Comparison of ENCODE assay signal across 1 cellular context in the genomic region with DNA sequence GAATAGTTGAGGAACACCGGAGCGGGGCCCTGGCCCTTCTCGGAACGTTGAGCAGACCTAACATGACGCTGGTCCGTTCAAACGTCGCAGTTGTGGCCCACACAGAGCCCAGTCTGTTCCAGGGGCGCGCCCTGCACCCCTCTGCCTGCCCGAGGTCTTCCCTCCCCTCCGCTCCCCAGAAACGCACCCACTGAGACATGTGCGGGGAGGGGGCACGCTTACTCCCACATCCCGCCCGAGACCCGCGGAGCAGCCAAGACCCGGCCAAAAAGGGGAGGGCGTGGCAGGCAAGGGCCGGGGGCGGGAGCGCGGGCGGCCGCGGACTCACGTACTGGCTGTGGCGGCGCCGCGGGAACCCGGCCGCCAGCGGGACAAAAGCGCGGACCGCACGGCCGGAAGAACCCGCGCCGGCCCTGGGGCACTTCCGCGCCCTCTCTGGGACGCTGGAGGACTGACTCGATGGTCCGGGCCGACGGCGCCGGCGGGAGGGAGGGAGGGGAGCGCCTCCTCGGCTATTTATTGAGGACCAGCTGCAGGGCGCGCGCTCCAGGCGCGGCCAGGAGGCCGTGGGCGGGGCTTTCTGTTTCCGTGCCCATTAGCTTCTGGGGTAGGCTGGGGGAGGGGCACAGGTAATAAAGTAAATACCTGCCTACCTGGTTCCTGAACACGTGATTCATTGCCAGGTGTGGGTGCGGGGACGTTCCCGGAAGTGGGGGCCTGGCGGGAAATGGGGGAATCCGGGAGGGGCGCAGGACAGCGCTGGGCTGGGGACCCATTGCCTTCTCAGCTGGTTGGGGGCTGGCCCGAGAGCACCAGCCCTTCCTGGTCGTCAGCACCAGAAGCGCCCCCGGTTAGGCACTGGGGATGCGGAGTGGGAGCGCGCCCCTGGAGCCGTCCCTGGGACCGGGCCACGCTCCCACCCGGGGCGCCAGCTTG.
TF ChIP-seq lines count a peak whose summit lies in the region.

A gene (minus strand): TSS at position 390 of the 936 bp plus-strand sequence. CDS start 57 bp downstream, at position 333.

TF ChIP-seq in HEK293, 187 proteins besides CTCF, POLR2A, EP300 and RAD21 (continued from another document):
- TF ChIP-seq, protein P1, sequence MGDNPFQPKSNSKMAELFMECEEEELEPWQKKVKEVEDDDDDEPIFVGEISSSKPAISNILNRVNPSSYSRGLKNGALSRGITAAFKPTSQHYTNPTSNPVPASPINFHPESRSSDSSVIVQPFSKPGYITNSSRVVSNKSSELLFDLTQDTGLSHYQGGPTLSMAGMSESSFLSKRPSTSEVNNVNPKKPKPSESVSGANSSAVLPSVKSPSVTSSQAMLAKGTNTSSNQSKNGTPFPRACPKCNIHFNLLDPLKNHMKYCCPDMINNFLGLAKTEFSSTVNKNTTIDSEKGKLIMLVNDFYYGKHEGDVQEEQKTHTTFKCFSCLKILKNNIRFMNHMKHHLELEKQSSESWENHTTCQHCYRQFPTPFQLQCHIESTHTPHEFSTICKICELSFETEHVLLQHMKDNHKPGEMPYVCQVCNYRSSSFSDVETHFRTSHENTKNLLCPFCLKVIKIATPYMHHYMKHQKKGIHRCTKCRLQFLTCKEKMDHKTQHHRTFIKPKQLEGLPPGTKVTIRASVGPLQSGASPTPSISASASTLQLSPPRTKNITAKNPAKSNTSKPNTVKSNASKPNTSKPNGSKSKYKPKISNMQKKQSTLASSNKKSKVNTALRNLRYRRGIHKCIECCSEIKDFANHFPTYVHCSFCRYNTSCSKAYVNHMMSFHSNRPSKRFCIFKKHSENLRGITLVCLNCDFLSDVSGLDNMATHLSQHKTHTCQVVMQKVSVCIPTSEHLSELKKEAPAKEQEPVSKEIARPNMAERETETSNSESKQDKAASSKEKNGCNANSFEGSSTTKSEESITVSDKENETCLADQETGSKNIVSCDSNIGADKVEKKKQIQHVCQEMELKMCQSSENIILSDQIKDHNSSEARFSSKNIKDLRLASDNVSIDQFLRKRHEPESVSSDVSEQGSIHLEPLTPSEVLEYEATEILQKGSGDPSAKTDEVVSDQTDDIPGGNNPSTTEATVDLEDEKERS (tag by site-specific recombination; IDR thresholded peaks at IDR 0.05), result no peak
